In genomic region chr19:11767633-11768133, GRCh38 we compare ENCODE assay signal across 8 cellular contexts. TPM values are rescaled to one million over a fixed set of nuclear protein-coding genes. Genes with fewer than 3 reads are reported as not detected.
DNase-seq lines count a peak whose midpoint lies in the region; ATAC-seq and TF ChIP-seq lines count a peak whose summit lies in the region.

No MANE protein-coding gene starts in this region.

- no peak for ATAC-seq in naive thymus-derived CD8-positive, alpha-beta T cell
- peak; percentile 47 for ATAC-seq in upper lobe of right lung

- H3K27ac ChIP-seq in BLaER1 (peak overlapping the region; percentile 83), upper lobe of right lung (peak overlapping the region; percentile 95)

- H3K4me1 Mint-ChIP-seq in naive thymus-derived CD8-positive, alpha-beta T cell, result peaks cover 11 to 27% (median 25%) of the 10 kb centered on the region in 4 donors

- H3K27ac Mint-ChIP-seq in naive thymus-derived CD8-positive, alpha-beta T cell, result peak overlapping the region; percentile 78 to 98 (median 94)

- H3K4me1 ChIP-seq in BLaER1 (peaks cover 22% of the 10 kb centered on the region), upper lobe of right lung (peaks cover 14% of the 10 kb centered on the region)

- H3K4me3 Mint-ChIP-seq in naive thymus-derived CD8-positive, alpha-beta T cell, result peak overlapping the region; percentile 97 to 99 (median 98)

- H3K4me3 ChIP-seq in BLaER1 (peak overlapping the region; percentile 93), fibroblast of mammary gland (ENCODE audit: control insufficient read depth, low read depth, low read length) (peak overlapping the region; percentile 90), upper lobe of right lung (peak overlapping the region; percentile 77)

- POLR2A ChIA-PET in naive thymus-derived CD8-positive, alpha-beta T cell (lab: Charles Lee), result interaction anchor here (0.5 to 2.8 kb wide), 6 partner anchors 25 to 373 kb away, joined by 3 to 21 read pairs (median 4); partner anchors contain the start of genes ZNF20, ZNF491 and ZNF823

- TF ChIP-seq CTCF in fibroblast of mammary gland (conservative IDR thresholded peaks at IDR 0.05; ENCODE audit: control insufficient read depth, insufficient read depth, low read depth, low read length) (no peak), upper lobe of right lung (IDR thresholded peaks at IDR 0.05) (no peak)

- peaks cover 12 to 35% (median 30%) of the 10 kb centered on the region in 3 donors for H3K36me3 Mint-ChIP-seq in naive thymus-derived CD8-positive, alpha-beta T cell

- H3K9me3 ChIP-seq in BLaER1, result peaks cover 44% of the 10 kb centered on the region
- no peaks in the 10 kb centered on the region for H3K9me3 ChIP-seq in upper lobe of right lung

- H3K27me3 Mint-ChIP-seq in naive thymus-derived CD8-positive, alpha-beta T cell, result peaks cover 0 to 4% (median 0%) of the 10 kb centered on the region in 5 donors

- H3K27me3 ChIP-seq in BLaER1, result no peaks in the 10 kb centered on the region
- H3K27me3 ChIP-seq in upper lobe of right lung, result no peaks in the 10 kb centered on the region

- DNase-seq in GM19238 (ENCODE audit: insufficient read length, low spot score) (peak; percentile 40), HuH-7.5 (ENCODE audit: low spot score) (peak; percentile 25), fibroblast of mammary gland (ENCODE audit: low read depth) (peak; percentile 33), upper lobe of right lung (peak; percentile 82), NCI-H1694 treated with DMSO at 0.1 percent for 48 hours (lab: John Stamatoyannopoulos, UW) (no peak)
- peak; percentile 19 for DNase-seq in activated CD8-positive, alpha-beta memory T cell treated with anti-CD3 and anti-CD28 coated beads, Interleukin-2, amount 50 U/mL, for 4 hours
- DNase-seq in naive thymus-derived CD8-positive, alpha-beta T cell, result peak in 4 of 10 donors; percentile 3 to 18 (median 8)

- intact Hi-C loops in upper lobe of right lung (cut with DNase I), result no loop called here

- H3K36me3 ChIP-seq in BLaER1, result peaks cover 9% of the 10 kb centered on the region
- H3K36me3 ChIP-seq in upper lobe of right lung, result no peaks in the 10 kb centered on the region

- no peaks in the 10 kb centered on the region for H4K20me1 ChIP-seq in BLaER1

- H3K9me3 Mint-ChIP-seq in naive thymus-derived CD8-positive, alpha-beta T cell, result peaks cover 0 to 55% (median 34%) of the 10 kb centered on the region in 9 donors

- peak overlapping the region; percentile 90 for H3K9ac ChIP-seq in BLaER1

- H3K4me2 ChIP-seq in BLaER1, result peak overlapping the region; percentile 95

RNA-seq across cellular contexts. Expression of gene ZNF441, which starts 0.9 kb away (rescaled TPM):
- total RNA-seq in naive thymus-derived CD8-positive, alpha-beta T cell, result 10 to 100 TPM; 32.7 to 33.7 TPM
- 1 to 10 TPM; 3.6 to 7.0 (median 5.5) TPM for polyA plus RNA-seq in naive thymus-derived CD8-positive, alpha-beta T cell
- total RNA-seq in upper lobe of right lung, result 10.0 TPM

RNA-seq across cellular contexts. Expression of gene ZNF823, which starts 28.9 kb away (rescaled TPM):
- 1 to 10 TPM; 7.2 to 7.3 TPM for total RNA-seq in naive thymus-derived CD8-positive, alpha-beta T cell
- 1 to 10 TPM; 2.0 to 3.2 (median 2.8) TPM for polyA plus RNA-seq in naive thymus-derived CD8-positive, alpha-beta T cell
- total RNA-seq in upper lobe of right lung, result 5.6 TPM

RNA-seq across cellular contexts. Expression of gene ZNF491, which starts 30.6 kb away (rescaled TPM):
- total RNA-seq in naive thymus-derived CD8-positive, alpha-beta T cell, result 1 to 10 TPM; 5.0 to 5.9 TPM
- under 1 TPM; 0.11 to 0.69 (median 0.16) TPM for polyA plus RNA-seq in naive thymus-derived CD8-positive, alpha-beta T cell
- 1.9 TPM for total RNA-seq in upper lobe of right lung

RNA-seq across cellular contexts. Expression of gene ZNF440, which starts 46.4 kb away (rescaled TPM):
- 10 to 100 TPM; 21.8 to 24.0 TPM for total RNA-seq in naive thymus-derived CD8-positive, alpha-beta T cell
- 1 to 10 TPM; 1.5 to 3.9 (median 3.2) TPM for polyA plus RNA-seq in naive thymus-derived CD8-positive, alpha-beta T cell
- 12.4 TPM for total RNA-seq in upper lobe of right lung
